23 cellular contexts compared by ENCODE assay signal in genomic region chr16:51989637-51990230, GRCh38.
"Had no signal": no experiment of that assay in that cellular context is flagged by ENCODE, and none has a peak within 500 bp of the region (broad histone marks: within the 10 kb centered on the region; RNA-seq: fewer than 3 reads in every experiment).

No MANE protein-coding gene starts in this region.

- H3K27me3 ChIP-seq: ascending aorta, body of pancreas, MG63 had no signal

- DNase-seq: activated CD4-positive, alpha-beta T cell treated with anti-CD3 and anti-CD28 coated beads for 4 hours; activated CD4-positive, alpha-beta T cell treated with anti-CD3 and anti-CD28 coated beads, Interleukin-2, amount 50 U/mL, for 4 hours; activated CD8-positive, alpha-beta T cell treated with anti-CD3 and anti-CD28 coated beads, Interleukin-2, amount 10 ng/mL, durations not matched to agents 7 days and 5 days; activated effector memory CD4-positive, alpha-beta T cell treated with anti-CD3 and anti-CD28 coated beads, Interleukin-2, amount 50 U/mL, for 16 hours; activated naive CD4-positive, alpha-beta T cell treated with Interleukin-2 at 50 U/mL for 16 hours; activated naive CD8-positive, alpha-beta T cell treated with anti-CD3 and anti-CD28 coated beads, Interleukin-2, amount 50 U/mL, for 24 hours; activated T-cell treated with anti-CD3 and anti-CD28 coated beads, Interleukin-2, amount 50 U/mL, for 4 hours; amniotic stem cell; body of pancreas; MG63; MV-4-11; NCI-H1092 treated with DMSO at 0.1 percent for 48 hours; NCI-H1436; NCI-H187; NCI-H2081; NCI-H345; NCI-H510A; NCI-H526 treated with DMSO at 0.1 percent for 48 hours; NK-92 treated with Interleukin-12 subunit alpha and Interleukin-12 subunit beta, amount 100 ng/mL, for 24 hours; OCI-M1; SHP77 had no signal

- H3K9ac ChIP-seq: KMS-11 had no signal

- H3K4me2 ChIP-seq: KMS-11 had no signal

- H3K4me1 ChIP-seq: ascending aorta had no signal

- H3K36me3 ChIP-seq: ascending aorta, MG63 had no signal

- H3K9me3 ChIP-seq: ascending aorta, body of pancreas, MG63 had no signal

- H3K4me3 ChIP-seq: ascending aorta, body of pancreas, MG63 had no signal

- H3K27ac ChIP-seq: ascending aorta, body of pancreas, KMS-11 had no signal
